ENCODE assay signal across 17 cellular contexts in genomic region chr9:124752967-124753366, GRCh38. TPM values are rescaled to one million over a fixed set of nuclear protein-coding genes. Genes with fewer than 3 reads are reported as not detected.
DNase-seq lines count a peak whose midpoint lies in the region; ATAC-seq, FAIRE-seq and TF ChIP-seq lines count a peak whose summit lies in the region.
"Had no signal": no experiment of that assay in that cellular context is flagged by ENCODE, and none has a peak within 500 bp of the region (broad histone marks: within the 10 kb centered on the region; RNA-seq: fewer than 3 reads in every experiment).

No MANE protein-coding gene starts in this region.

- H2BK12ac ChIP-seq in neuronal stem cell (ENCODE audit: low read length): no peak overlapping the region

- no peak overlapping the region for H3K18ac ChIP-seq in neuronal stem cell (ENCODE audit: low read length)

- H3K23ac ChIP-seq in neuronal stem cell (ENCODE audit: low read depth, low read length, poor library complexity): no peak overlapping the region

- H2AK5ac ChIP-seq in neuronal stem cell (ENCODE audit: low read depth, low read length): no peak overlapping the region

- H3K14ac ChIP-seq in neuronal stem cell (ENCODE audit: low read length): no peak overlapping the region

- no peak for ATAC-seq in HG02623 (IDR thresholded peaks at IDR 0.05; ENCODE audit: unreplicated experiment)
- ATAC-seq: esophagus mucosa had no signal

- H3K9ac ChIP-seq in neuronal stem cell (ENCODE audit: low read depth, low read length, poor library complexity): no peak overlapping the region
- H3K9ac ChIP-seq: BLaER1, parathyroid adenoma had no signal

- no peak for TF ChIP-seq POLR2A in Peyer's patch (IDR thresholded peaks at IDR 0.05)

- no peak overlapping the region for H3K4me3 ChIP-seq in neuronal stem cell (ENCODE audit: low read length in 2 of 2)
- no peak overlapping the region for H3K4me3 ChIP-seq in Peyer's patch
- no peak overlapping the region for H3K4me3 ChIP-seq in small intestine (ENCODE audit: low read depth in 1 of 2, low read length in 2 of 2)
- H3K4me3 ChIP-seq: BLaER1, tibial artery had no signal

- WGBS in neuronal stem cell (ENCODE audit: extremely low coverage in 2 of 2, insufficient read length in 2 of 2, insufficient replicate concordance in 1 of 2), 2 donors: no CpG with 5 or more reads among the region's 1 CpG
- WGBS in small intestine, 3 donors: 67 to 84% (median 75%) methylated on average over 1 of the region's 1 CpG

- no peak for FAIRE-seq in small intestine (lab: Jason Lieb, UNC)

- H3K4ac ChIP-seq in neuronal stem cell (ENCODE audit: low read length): no peak overlapping the region

- H3K9me3 ChIP-seq in neuronal stem cell (replicated peaks in 1 of 2; ENCODE audit: control insufficient read depth in 2 of 2, insufficient read depth in 1 of 2, low read depth in 1 of 2, low read length in 2 of 2) (peaks cover 0 to 2% of the 10 kb centered on the region in 2 donors), Peyer's patch (no peaks in the 10 kb centered on the region), small intestine (ENCODE audit: control insufficient read depth, low read depth) (no peaks in the 10 kb centered on the region)
- H3K9me3 ChIP-seq: BLaER1, tibial artery had no signal

- peak overlapping the region; percentile 6 for H3K27ac ChIP-seq in neuronal stem cell (replicated peaks; ENCODE audit: low read length)
- H3K27ac ChIP-seq in Peyer's patch: no peak overlapping the region
- no peak overlapping the region for H3K27ac ChIP-seq in small intestine (ENCODE audit: low read depth in 1 of 2, low read length in 1 of 2)
- H3K27ac ChIP-seq: BLaER1, parathyroid adenoma, tibial artery had no signal

- H3K4me1 ChIP-seq in neuronal stem cell (ENCODE audit: control insufficient read depth in 2 of 2, insufficient read depth in 1 of 2, low read depth in 1 of 2, low read length in 2 of 2): peaks cover 11 to 19% of the 10 kb centered on the region in 2 donors
- H3K4me1 ChIP-seq in Peyer's patch: no peaks in the 10 kb centered on the region
- H3K4me1 ChIP-seq in small intestine (ENCODE audit: control insufficient read depth in 2 of 2, insufficient read depth in 1 of 2, low read depth in 1 of 2, low read length in 1 of 2): no peaks in the 10 kb centered on the region
- H3K4me1 ChIP-seq: parathyroid adenoma, tibial artery had no signal

- no peak overlapping the region for H2BK15ac ChIP-seq in neuronal stem cell (ENCODE audit: low read length)

- no peaks in the 10 kb centered on the region for H3K79me1 ChIP-seq in neuronal stem cell (ENCODE audit: low read depth, low read length)

- DNase-seq in Daoy (ENCODE audit: low read depth) (peak; percentile 47), OCI-M1 (lab: John Stamatoyannopoulos, UW) (peak; percentile 23), dedifferentiated amniotic fluid mesenchymal stem cell (ENCODE audit: extremely low spot score) (peak; percentile 49), neuronal stem cell (ENCODE audit: low spot score) (no peak), Peyer's patch (no peak), small intestine (no peak)
- DNase-seq in effector CD8-positive, alpha-beta T cell (lab: John Stamatoyannopoulos, UW): no peak
- DNase-seq: activated naive CD4-positive, alpha-beta T cell treated with anti-CD3 and anti-CD28 coated beads for 36 hours; cerebellar nuclear complex; Karpas-422; midbrain; NCI-H187 treated with DMSO at 0.1 percent for 48 hours; tibial artery had no signal

- H2BK5ac ChIP-seq in neuronal stem cell (ENCODE audit: low read length): no peak overlapping the region

- no peak overlapping the region for H2AFZ ChIP-seq in neuronal stem cell (ENCODE audit: low read length)
- H2AFZ ChIP-seq: parathyroid adenoma had no signal

- H3K27me3 ChIP-seq in neuronal stem cell (ENCODE audit: control insufficient read depth in 3 of 3, insufficient read depth in 3 of 3, low read depth in 1 of 3, low read length in 3 of 3): no peaks in the 10 kb centered on the region
- no peaks in the 10 kb centered on the region for H3K27me3 ChIP-seq in Peyer's patch
- no peaks in the 10 kb centered on the region for H3K27me3 ChIP-seq in small intestine (ENCODE audit: control insufficient read depth in 2 of 2, insufficient read depth in 2 of 2, low read length in 2 of 2)

- no peak overlapping the region for H4K91ac ChIP-seq in neuronal stem cell (ENCODE audit: low read depth, low read length, poor library complexity)

- no peak overlapping the region for H2BK120ac ChIP-seq in neuronal stem cell (ENCODE audit: low read depth, low read length)

- TF ChIP-seq CTCF in Peyer's patch (IDR thresholded peaks at IDR 0.05): no peak

- H4K8ac ChIP-seq in neuronal stem cell (ENCODE audit: low read depth, low read length): no peak overlapping the region

- H3K4me2 ChIP-seq in neuronal stem cell (ENCODE audit: insufficient read depth, low read length, poor library complexity, severe bottlenecking): no peak overlapping the region
- H3K4me2 ChIP-seq: BLaER1 had no signal

- H3K36me3 ChIP-seq in neuronal stem cell (replicated peaks in 1 of 2; ENCODE audit: control insufficient read depth in 2 of 2, insufficient read depth in 2 of 2, low read length in 2 of 2): no peaks in the 10 kb centered on the region
- H3K36me3 ChIP-seq in Peyer's patch: no peaks in the 10 kb centered on the region
- no peaks in the 10 kb centered on the region for H3K36me3 ChIP-seq in small intestine (ENCODE audit: control insufficient read depth in 2 of 2, insufficient read depth in 2 of 2, low read length in 2 of 2)
- H3K36me3 ChIP-seq: BLaER1, tibial artery had no signal

RNA-seq across cellular contexts. Expression of gene NR6A1, which starts 18.1 kb away (rescaled TPM):
- 1.3 and 5.1 TPM in 2 replicates for total RNA-seq in Daoy (2014; rRNA removed; shearing (Covaris generic))
- polyA plus RNA-seq in neuronal stem cell (2013, experiment 1 of 2): 109 TPM
- 113 TPM for polyA plus RNA-seq in neuronal stem cell (2013, experiment 2 of 2)
- total RNA-seq in Peyer's patch: 10 to 100 TPM; 10.7 to 43.0 (median 28.1) TPM
- 1 to 10 TPM; 2.3 to 6.0 (median 3.0) TPM for polyA plus RNA-seq in small intestine

RNA-seq across cellular contexts. Expression of gene OLFML2A, which starts 24.0 kb away (rescaled TPM):
- total RNA-seq in Daoy (2014; rRNA removed; shearing (Covaris generic)): 3.9 and 5.7 TPM in 2 replicates
- 3.4 TPM for polyA plus RNA-seq in neuronal stem cell (2013, experiment 1 of 2)
- polyA plus RNA-seq in neuronal stem cell (2013, experiment 2 of 2): 3.6 TPM
- total RNA-seq in Peyer's patch: 10 to 100 TPM in 1 of 4 donors, 1 to 10 TPM in 2, under 1 TPM in 1; 0.88 to 10.0 (median 8.7) TPM
- 1 to 10 TPM in 1 of 3 donors, under 1 TPM in 2; 0.22 to 3.4 (median 0.27) TPM for polyA plus RNA-seq in small intestine
- total RNA-seq: activated naive CD4-positive, alpha-beta T cell treated with anti-CD3 and anti-CD28 coated beads for 36 hours had no signal

Comparison
In these comparisons a context has a peak if more than half of its experiments do, and no peak if none do; other contexts are left out.
1. DNase-seq: peak in Daoy (single experiment), OCI-M1 (single experiment) and dedifferentiated amniotic fluid mesenchymal stem cell (single experiment); none in neuronal stem cell (single experiment), Peyer's patch (0 of 3), small intestine (single experiment) and effector CD8-positive, alpha-beta T cell (single experiment).